Comparison of ENCODE assay signal across 19 cellular contexts in the genomic region with DNA sequence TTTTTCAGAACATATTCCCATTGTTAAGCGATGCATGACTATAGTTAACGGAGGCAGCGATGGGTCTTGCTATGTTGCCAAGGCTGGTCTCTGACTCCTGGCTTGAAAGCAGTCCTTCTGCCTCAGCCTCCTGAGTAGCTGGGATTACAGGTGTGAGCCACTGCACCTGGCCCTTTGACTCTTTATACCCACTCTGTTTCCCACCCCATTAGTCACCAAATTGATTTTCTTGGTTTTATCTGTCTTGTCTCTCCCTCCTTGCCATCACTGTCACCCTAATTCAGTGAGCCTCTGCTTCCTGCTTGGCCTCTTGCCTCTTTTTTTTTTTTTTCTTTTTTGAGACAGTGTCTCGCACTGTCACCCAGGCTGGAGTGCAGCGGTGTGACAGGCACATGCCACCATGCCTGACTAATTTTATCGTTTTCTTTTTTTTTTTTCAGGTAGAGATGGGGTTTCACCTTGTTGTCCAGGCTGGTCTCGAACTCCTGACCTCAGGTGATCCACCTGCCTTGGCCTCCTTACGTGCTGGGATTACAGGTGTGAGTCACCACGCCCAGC. TPM values are rescaled to one million over a fixed set of nuclear protein-coding genes. Genes with fewer than 3 reads are reported as not detected.
DNase-seq lines count a peak whose midpoint lies in the region; ATAC-seq and TF ChIP-seq lines count a peak whose summit lies in the region.
"Had no signal": no experiment of that assay in that cellular context is flagged by ENCODE, and none has a peak within 500 bp of the region (broad histone marks: within the 10 kb centered on the region; RNA-seq: fewer than 3 reads in every experiment).

No MANE protein-coding gene starts in this region.

- peaks cover 5% of the 10 kb centered on the region for H3K4me1 ChIP-seq in ovary (ENCODE audit: insufficient read depth)
- peaks cover 2% of the 10 kb centered on the region for H3K4me1 ChIP-seq in mammary epithelial cell (ENCODE audit: insufficient read depth, low read length)
- H3K4me1 ChIP-seq: colonic mucosa had no signal

- CTCF ChIA-PET in activated naive CD4-positive, alpha-beta T cell treated with anti-CD3 and anti-CD28 coated beads for 36 hours (lab: Charles Lee): no interaction called here
- CTCF ChIA-PET in mammary epithelial cell (lab: Charles Lee; ENCODE audit: low non-redundant PET): no interaction called here

- H3K27ac Mint-ChIP-seq in activated naive CD4-positive, alpha-beta T cell treated with anti-CD3 and anti-CD28 coated beads for 36 hours: no peak overlapping the region
- H3K27ac Mint-ChIP-seq in chondrocyte (ENCODE audit: unreplicated experiment): peak overlapping the region; percentile 9
- H3K27ac Mint-ChIP-seq in stimulated activated effector memory CD8-positive, alpha-beta T cell treated with anti-CD3 and anti-CD28 coated beads, Interleukin-12 subunit alpha, Interleukin-12 subunit beta, amount 100 ng/mL, for 72 hours: peak overlapping the region; percentile 87
- H3K27ac Mint-ChIP-seq: brain had no signal

- H3K4me3 ChIP-seq in ovary (no peak overlapping the region), mammary epithelial cell (replicated peaks in 1 of 3; ENCODE audit: insufficient read depth in 1 of 3, low read depth in 2 of 3, low read length in 3 of 3) (no peak overlapping the region)
- H3K4me3 ChIP-seq: colonic mucosa had no signal

- TF ChIP-seq CTCF in chondrocyte (IDR thresholded peaks at IDR 0.05) (no peak), ovary (IDR thresholded peaks at IDR 0.05) (no peak), mammary epithelial cell (conservative IDR thresholded peaks at IDR 0.05 in 1 of 2, IDR thresholded peaks at IDR 0.05 in 1 of 2; ENCODE audit: extremely low read depth in 1 of 2, insufficient read depth in 1 of 2, low read depth in 1 of 2, low read length in 2 of 2) (no peak)

- dilution Hi-C loops in mammary epithelial cell (cut with HindIII; ENCODE audit: low sequenced_read_pairs): no loop called here

- H3K79me2 ChIP-seq in mammary epithelial cell (ENCODE audit: insufficient read depth, low read length): peaks cover 92% of the 10 kb centered on the region

- no peak overlapping the region for H2AFZ ChIP-seq in mammary epithelial cell (ENCODE audit: low read depth, low read length)

- H3K4me2 ChIP-seq in mammary epithelial cell (ENCODE audit: insufficient read depth, low read depth, low read length): no peak overlapping the region

- TF ChIP-seq POLR2A in ovary (IDR thresholded peaks at IDR 0.05): no peak

- H3K27me3 Mint-ChIP-seq in activated naive CD4-positive, alpha-beta T cell treated with anti-CD3 and anti-CD28 coated beads for 36 hours (ENCODE audit: low read depth): no peaks in the 10 kb centered on the region
- no peaks in the 10 kb centered on the region for H3K27me3 Mint-ChIP-seq in chondrocyte (ENCODE audit: low read depth)
- H3K27me3 Mint-ChIP-seq: brain had no signal

- H3K4me1 Mint-ChIP-seq in activated naive CD4-positive, alpha-beta T cell treated with anti-CD3 and anti-CD28 coated beads for 36 hours (ENCODE audit: low read depth): peaks cover 53% of the 10 kb centered on the region
- H3K4me1 Mint-ChIP-seq in chondrocyte (ENCODE audit: low read depth): peaks cover 47% of the 10 kb centered on the region
- peaks cover 53% of the 10 kb centered on the region for H3K4me1 Mint-ChIP-seq in stimulated activated effector memory CD8-positive, alpha-beta T cell treated with anti-CD3 and anti-CD28 coated beads, Interleukin-12 subunit alpha, Interleukin-12 subunit beta, amount 100 ng/mL, for 72 hours

- H3K27me3 ChIP-seq in ovary: no peaks in the 10 kb centered on the region
- no peaks in the 10 kb centered on the region for H3K27me3 ChIP-seq in mammary epithelial cell (ENCODE audit: insufficient read depth, low read length)
- H3K27me3 ChIP-seq: colonic mucosa had no signal

- in situ Hi-C loops in mammary epithelial cell (cut with MboI; ENCODE audit: low sequenced_read_pairs in 2 of 2): no loop called here

- ATAC-seq in GM18868 (IDR thresholded peaks at IDR 0.05; ENCODE audit: unreplicated experiment): peak; percentile 43
- peak; percentile 64 for ATAC-seq in stimulated activated effector memory CD8-positive, alpha-beta T cell treated with anti-CD3 and anti-CD28 coated beads, Interleukin-12 subunit alpha, Interleukin-12 subunit beta, amount 100 ng/mL, for 72 hours
- ATAC-seq: left colon had no signal

- DNase-seq in activated naive CD4-positive, alpha-beta T cell treated with anti-CD3 and anti-CD28 coated beads for 36 hours: peak; percentile 10
- no peak for DNase-seq in activated naive CD4-positive, alpha-beta T cell treated with Interleukin-2 at 50 U/mL for 16 hours
- DNase-seq in chondrocyte (ENCODE audit: low spot score): no peak
- no peak for DNase-seq in stimulated activated effector memory CD8-positive, alpha-beta T cell treated with anti-CD3 and anti-CD28 coated beads, Interleukin-12 subunit alpha, Interleukin-12 subunit beta, amount 100 ng/mL, for 72 hours (ENCODE audit: low spot score in 2 of 2)
- DNase-seq in ovary: no peak
- DNase-seq in mammary epithelial cell: no peak
- no peak for DNase-seq in NCI-H82 (lab: John Stamatoyannopoulos, UW)
- DNase-seq: activated CD4-positive, alpha-beta T cell treated with anti-CD3 and anti-CD28 coated beads, Interleukin-2, amount 50 U/mL, for 4 hours; activated T-cell treated with anti-CD3 and anti-CD28 coated beads, Interleukin-2, amount 50 U/mL, for 4 hours; colonic mucosa; EL; glutamatergic neuron; left colon; NCI-H1105; NCI-H774; stimulated activated CD4-positive, alpha-beta T cell treated with anti-CD3 and anti-CD28 coated beads, Interleukin-4, amount 100 ng/mL, for 4 hours; T-helper 1 cell had no signal

- peaks cover 1% of the 10 kb centered on the region for H3K36me3 Mint-ChIP-seq in activated naive CD4-positive, alpha-beta T cell treated with anti-CD3 and anti-CD28 coated beads for 36 hours (ENCODE audit: low read depth)
- H3K36me3 Mint-ChIP-seq in chondrocyte (ENCODE audit: low read depth): peaks cover under 1% of the 10 kb centered on the region
- peaks cover 5% of the 10 kb centered on the region for H3K36me3 Mint-ChIP-seq in stimulated activated effector memory CD8-positive, alpha-beta T cell treated with anti-CD3 and anti-CD28 coated beads, Interleukin-12 subunit alpha, Interleukin-12 subunit beta, amount 100 ng/mL, for 72 hours

- peaks cover 11% of the 10 kb centered on the region for H4K20me1 ChIP-seq in mammary epithelial cell (ENCODE audit: insufficient read depth, low read length)

- H3K9me3 ChIP-seq in ovary: no peaks in the 10 kb centered on the region
- no peaks in the 10 kb centered on the region for H3K9me3 ChIP-seq in mammary epithelial cell (replicated peaks; ENCODE audit: insufficient read depth, low read length)
- H3K9me3 ChIP-seq: colonic mucosa had no signal

- no peak for TF ChIP-seq EP300 in ovary (IDR thresholded peaks at IDR 0.05)

- H3K4me3 Mint-ChIP-seq in activated naive CD4-positive, alpha-beta T cell treated with anti-CD3 and anti-CD28 coated beads for 36 hours: no peak overlapping the region
- H3K4me3 Mint-ChIP-seq in chondrocyte (ENCODE audit: unreplicated experiment): no peak overlapping the region
- no peak overlapping the region for H3K4me3 Mint-ChIP-seq in stimulated activated effector memory CD8-positive, alpha-beta T cell treated with anti-CD3 and anti-CD28 coated beads, Interleukin-12 subunit alpha, Interleukin-12 subunit beta, amount 100 ng/mL, for 72 hours
- H3K4me3 Mint-ChIP-seq: activated T-cell treated with anti-CD3 and anti-CD28 coated beads, Interleukin-2, amount 50 U/mL, for 4 hours; brain had no signal

- BruUV-seq in mammary epithelial cell (replicated peaks; lab: Mats Ljungman, UMichigan): no TSS peak

- H3K27ac ChIP-seq in ovary (no peak overlapping the region), mammary epithelial cell (ENCODE audit: insufficient read depth, low read depth, low read length) (no peak overlapping the region)
- H3K27ac ChIP-seq: colonic mucosa had no signal

- no peaks in the 10 kb centered on the region for H3K9me3 Mint-ChIP-seq in activated naive CD4-positive, alpha-beta T cell treated with anti-CD3 and anti-CD28 coated beads for 36 hours
- no peaks in the 10 kb centered on the region for H3K9me3 Mint-ChIP-seq in chondrocyte (ENCODE audit: low read depth)
- H3K9me3 Mint-ChIP-seq in stimulated activated effector memory CD8-positive, alpha-beta T cell treated with anti-CD3 and anti-CD28 coated beads, Interleukin-12 subunit alpha, Interleukin-12 subunit beta, amount 100 ng/mL, for 72 hours: no peaks in the 10 kb centered on the region
- H3K9me3 Mint-ChIP-seq: activated T-cell treated with anti-CD3 and anti-CD28 coated beads, Interleukin-2, amount 50 U/mL, for 4 hours; brain had no signal

- no peak overlapping the region for H3K9ac ChIP-seq in mammary epithelial cell (ENCODE audit: insufficient read depth, low read length)

- H3K36me3 ChIP-seq in ovary: no peaks in the 10 kb centered on the region
- peaks cover 2% of the 10 kb centered on the region for H3K36me3 ChIP-seq in mammary epithelial cell (ENCODE audit: insufficient read depth, low read length)
- H3K36me3 ChIP-seq: colonic mucosa had no signal

- intact Hi-C loops in activated naive CD4-positive, alpha-beta T cell treated with anti-CD3 and anti-CD28 coated beads for 36 hours (cut with micrococcal nuclease): loop anchor here (10.0 kb wide), 1 partner anchor 824 kb away; no protein-coding TSS in a partner anchor
- intact Hi-C loops in ovary (cut with DNase I): no loop called here
- intact Hi-C loops in mammary epithelial cell (cut with micrococcal nuclease): no loop called here

- WGBS in ovary, 3 donors: 94 to 97% (median 97%) methylated on average over 9 of the region's 9 CpGs
- 92% methylated on average over 9 of the region's 9 CpGs for WGBS in mammary epithelial cell (ENCODE audit: low coverage, missing lambda C conversion rate)

RNA-seq across cellular contexts. Expression of gene ZFAND3, which starts 31.3 kb away (rescaled TPM):
- total RNA-seq in activated naive CD4-positive, alpha-beta T cell treated with anti-CD3 and anti-CD28 coated beads for 36 hours: 10 to 100 TPM; 33.6 to 35.3 TPM
- total RNA-seq in chondrocyte (62.8 to 99.6 TPM (median 98.5 TPM) in 3 replicates), ovary (10 to 100 TPM; 16.6 to 81.1 (median 51.9) TPM), mammary epithelial cell (10 to 100 TPM; 34.8 to 79.5 TPM)
- polyA plus RNA-seq in ovary (100 to 1,000 TPM in 1 of 2 donors, 10 to 100 TPM in 1; 39.8 to 220 TPM), mammary epithelial cell (9.4 TPM)
- polyA minus RNA-seq in mammary epithelial cell: 36.1 TPM
